Comparison of ENCODE assay signal across 16 cellular contexts in the genomic region with DNA sequence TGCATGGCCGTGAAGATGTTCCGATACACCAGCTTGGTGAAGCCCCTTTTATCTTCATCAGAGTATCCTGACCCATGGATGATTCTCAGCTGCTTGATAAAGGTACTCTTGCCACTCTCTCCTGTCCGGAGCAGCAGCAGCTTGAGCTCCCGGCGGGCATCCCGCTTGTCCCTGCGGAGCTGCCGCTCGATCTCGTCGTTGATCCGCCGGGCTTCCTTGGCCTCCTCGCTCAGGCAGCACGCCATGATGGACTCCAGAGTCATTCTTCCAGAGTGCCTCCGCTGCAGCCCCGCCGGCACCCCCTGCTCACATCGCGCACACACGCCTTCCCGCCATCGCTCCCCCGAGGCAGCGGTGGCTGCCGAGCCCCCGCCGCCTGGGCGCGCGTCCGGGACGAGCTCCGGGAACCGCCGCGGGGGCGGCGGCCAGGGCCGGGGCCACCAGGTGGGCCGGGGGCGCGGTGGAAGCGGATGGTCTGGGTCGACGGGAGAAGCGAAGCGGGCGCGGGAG. TPM values are rescaled to one million over a fixed set of nuclear protein-coding genes. Genes with fewer than 3 reads are reported as not detected.
DNase-seq lines count a peak whose midpoint lies in the region; ATAC-seq and TF ChIP-seq lines count a peak whose summit lies in the region.
"Not testable (repeated sequence)": the region's sequence is repeated elsewhere in the genome, so short reads cannot be mapped to it uniquely, and the experiment has no call there.
"Had no signal": no experiment of that assay in that cellular context is flagged by ENCODE, and none has a peak within 500 bp of the region (broad histone marks: within the 10 kb centered on the region; RNA-seq: fewer than 3 reads in every experiment).

No MANE protein-coding gene starts in this region.

- not testable (repeated sequence) for H3K27ac Mint-ChIP-seq in T-helper 1 cell treated with Interleukin-12 subunit alpha and Interleukin-12 subunit beta and Interleukin-4 antibody, amounts not matched to agents 30 μg/mL and 1 μg/mL, for 36 hours; activated T-cell treated with anti-CD3 and anti-CD28 coated beads, Interleukin-2, amount 50 U/mL, for 72 hours; naive thymus-derived CD8-positive, alpha-beta T cell

- not testable (repeated sequence) for H3F3A ChIP-seq in smooth muscle cell (ENCODE audit: low read depth)

- H3K27me3 Mint-ChIP-seq in T-helper 1 cell treated with Interleukin-12 subunit alpha and Interleukin-12 subunit beta and Interleukin-4 antibody, amounts not matched to agents 30 μg/mL and 1 μg/mL, for 36 hours (ENCODE audit: low read depth): peaks cover 79% of the 10 kb centered on the region
- peaks cover 78% of the 10 kb centered on the region for H3K27me3 Mint-ChIP-seq in activated T-cell treated with anti-CD3 and anti-CD28 coated beads, Interleukin-2, amount 50 U/mL, for 72 hours (ENCODE audit: low read depth)
- H3K27me3 Mint-ChIP-seq in naive thymus-derived CD8-positive, alpha-beta T cell: peaks cover 37 to 67% (median 48%) of the 10 kb centered on the region in 5 donors

- H3K9ac ChIP-seq in BLaER1 treated with 17β-estradiol and CSF1 and Interleukin-3, amounts not matched to agents 10 nM and 100 nM: 0 out of 22 replicates have a peak overlapping the region, but pooled peaks of 1 of the 11 experiments have one; percentile 24
- peak overlapping the region; percentile 65 for H3K9ac ChIP-seq in HUES64 (ENCODE audit: low read depth, low read length)
- not testable (repeated sequence) for H3K9ac ChIP-seq in smooth muscle cell (ENCODE audit: low read depth)

- ATAC-seq in activated T-cell treated with anti-CD3 and anti-CD28 coated beads, Interleukin-2, amount 50 U/mL, for 72 hours (replicated peaks in 1 of 2): peak in 1 of 2 donors; percentile 25
- ATAC-seq in naive thymus-derived CD8-positive, alpha-beta T cell: peak in 1 of 2 donors; percentile 49

- H3K36me3 ChIP-seq in BLaER1 treated with 17β-estradiol and CSF1 and Interleukin-3, amounts not matched to agents 10 nM and 100 nM; HUES64 (ENCODE audit: insufficient read depth, low read length); smooth muscle cell (ENCODE audit: low read depth): not testable (repeated sequence)

- DNase-seq in activated T-cell treated with anti-CD3 and anti-CD28 coated beads, Interleukin-2, amount 50 U/mL, for 72 hours; coronary artery (ENCODE audit: low spot score); naive thymus-derived CD8-positive, alpha-beta T cell; smooth muscle cell (lab: John Stamatoyannopoulos, UW; ENCODE audit: unreplicated experiment): not testable (repeated sequence)

- peak overlapping the region; percentile 33 for H3K4me3 Mint-ChIP-seq in T-helper 1 cell treated with Interleukin-12 subunit alpha and Interleukin-12 subunit beta and Interleukin-4 antibody, amounts not matched to agents 30 μg/mL and 1 μg/mL, for 36 hours
- peak overlapping the region; percentile 7 to 34 for H3K4me3 Mint-ChIP-seq in activated T-cell treated with anti-CD3 and anti-CD28 coated beads, Interleukin-2, amount 50 U/mL, for 72 hours
- peak overlapping the region in 7 of 10 donors; percentile 12 to 66 (median 57) for H3K4me3 Mint-ChIP-seq in naive thymus-derived CD8-positive, alpha-beta T cell

- H3K4me3 ChIP-seq in BLaER1 treated with 17β-estradiol and CSF1 and Interleukin-3, amounts not matched to agents 10 nM and 100 nM: peak overlapping the region; percentile 34 to 62 (median 50); a peak in 18 of 20 replicates
- peak overlapping the region; percentile 58 for H3K4me3 ChIP-seq in HUES64 (ENCODE audit: low read length)
- peak overlapping the region; percentile 58 for H3K4me3 ChIP-seq in coronary artery
- H3K4me3 ChIP-seq in iPS-11a (ENCODE audit: low read depth, low read length): peak overlapping the region; percentile 2
- not testable (repeated sequence) for H3K4me3 ChIP-seq in smooth muscle cell

- not testable (repeated sequence) for TF ChIP-seq CTCF in coronary artery (IDR thresholded peaks at IDR 0.05); smooth muscle cell (IDR thresholded peaks at IDR 0.05; ENCODE audit: borderline replicate concordance, insufficient read depth, poor library complexity, severe bottlenecking)

- H3K36me3 Mint-ChIP-seq in T-helper 1 cell treated with Interleukin-12 subunit alpha and Interleukin-12 subunit beta and Interleukin-4 antibody, amounts not matched to agents 30 μg/mL and 1 μg/mL, for 36 hours (ENCODE audit: low read depth); activated T-cell treated with anti-CD3 and anti-CD28 coated beads, Interleukin-2, amount 50 U/mL, for 72 hours (ENCODE audit: insufficient read depth in 2 of 2); naive thymus-derived CD8-positive, alpha-beta T cell: not testable (repeated sequence)

- peaks cover 0 to 16% (median 0%) of the 10 kb centered on the region in 10 experiments; a peak in 7 of 20 replicates for H3K4me1 ChIP-seq in BLaER1 treated with 17β-estradiol and CSF1 and Interleukin-3, amounts not matched to agents 10 nM and 100 nM
- peaks cover 37% of the 10 kb centered on the region for H3K4me1 ChIP-seq in HUES64 (ENCODE audit: insufficient read depth, low read length)
- not testable (repeated sequence) for H3K4me1 ChIP-seq in smooth muscle cell (ENCODE audit: low read depth)

- H3K27ac ChIP-seq in BLaER1 treated with 17β-estradiol and CSF1 and Interleukin-3, amounts not matched to agents 10 nM and 100 nM; HUES64 (ENCODE audit: low read depth, low read length); coronary artery; smooth muscle cell (ENCODE audit: low read depth): not testable (repeated sequence)

- not testable (repeated sequence) for H3K9me3 ChIP-seq in BLaER1 treated with 17β-estradiol and CSF1 and Interleukin-3, amounts not matched to agents 10 nM and 100 nM (replicated peaks in 1 of 11); HUES64 (ENCODE audit: insufficient read depth, low read depth, low read length); smooth muscle cell (replicated peaks; ENCODE audit: low read depth)

- H3K27me3 ChIP-seq in BLaER1 treated with 17β-estradiol and CSF1 and Interleukin-3, amounts not matched to agents 10 nM and 100 nM: peaks cover 49 to 70% (median 56%) of the 10 kb centered on the region in 11 experiments
- H3K27me3 ChIP-seq in HUES64 (ENCODE audit: insufficient read depth, low read length) (peaks cover 46% of the 10 kb centered on the region), smooth muscle cell (ENCODE audit: low read depth) (peaks cover 56% of the 10 kb centered on the region)

- H3K4me1 Mint-ChIP-seq in T-helper 1 cell treated with Interleukin-12 subunit alpha and Interleukin-12 subunit beta and Interleukin-4 antibody, amounts not matched to agents 30 μg/mL and 1 μg/mL, for 36 hours (ENCODE audit: low read depth); activated T-cell treated with anti-CD3 and anti-CD28 coated beads, Interleukin-2, amount 50 U/mL, for 72 hours (ENCODE audit: low read depth); naive thymus-derived CD8-positive, alpha-beta T cell: not testable (repeated sequence)

- WGBS in HUES64: 10% methylated on average over 50 of the region's 50 CpGs
- WGBS in smooth muscle cell (ENCODE audit: low lambda C conversion rate): 12% methylated on average over 23 of the region's 50 CpGs

- peak overlapping the region; percentile 49 for H2AFZ ChIP-seq in smooth muscle cell (ENCODE audit: low read depth)

- H4K20me1 ChIP-seq in BLaER1 treated with 17β-estradiol and CSF1 and Interleukin-3, amounts not matched to agents 10 nM and 100 nM; smooth muscle cell (ENCODE audit: low read depth): not testable (repeated sequence)

- POLR2A ChIA-PET in naive thymus-derived CD8-positive, alpha-beta T cell (lab: Charles Lee): not testable (repeated sequence)

- H3K79me2 ChIP-seq in smooth muscle cell (ENCODE audit: low read depth): not testable (repeated sequence)

- H3K9me3 Mint-ChIP-seq in T-helper 1 cell treated with Interleukin-12 subunit alpha and Interleukin-12 subunit beta and Interleukin-4 antibody, amounts not matched to agents 30 μg/mL and 1 μg/mL, for 36 hours; activated T-cell treated with anti-CD3 and anti-CD28 coated beads, Interleukin-2, amount 50 U/mL, for 72 hours; naive thymus-derived CD8-positive, alpha-beta T cell: not testable (repeated sequence)

- peak overlapping the region; percentile 49 to 80 (median 66) for H3K4me2 ChIP-seq in BLaER1 treated with 17β-estradiol and CSF1 and Interleukin-3, amounts not matched to agents 10 nM and 100 nM
- peak overlapping the region; percentile 61 for H3K4me2 ChIP-seq in smooth muscle cell

RNA-seq across cellular contexts. Expression of a gene that starts 51.3 kb away (rescaled TPM):
- 0.20 TPM for polyA plus RNA-seq in HUES64 (2013, experiment 1 of 2)
- polyA plus RNA-seq in HUES64 (2013, experiment 2 of 2): not detected
- total RNA-seq in activated T-cell treated with anti-CD3 and anti-CD28 coated beads, Interleukin-2, amount 50 U/mL, for 72 hours: not detected
- total RNA-seq in naive thymus-derived CD8-positive, alpha-beta T cell: not detected
- not detected for polyA plus RNA-seq in naive thymus-derived CD8-positive, alpha-beta T cell
- not detected in 2 replicates for total RNA-seq in smooth muscle cell
- polyA plus RNA-seq in smooth muscle cell: 0.14 TPM in 1 of 2 replicates, not detected in the other
- total RNA-seq: A172; Caco-2; esophagus muscularis mucosa; left colon; pulmonary artery endothelial cell; SJSA1; T-helper 2 cell treated with Interferon-gamma antibody and Interleukin-4, amounts not matched to agents 100 ng/mL and 5 ng/mL, for 36 hours had no signal
- polyA plus RNA-seq: neural cell had no signal
